18 cellular contexts compared by ENCODE assay signal in the genomic region with DNA sequence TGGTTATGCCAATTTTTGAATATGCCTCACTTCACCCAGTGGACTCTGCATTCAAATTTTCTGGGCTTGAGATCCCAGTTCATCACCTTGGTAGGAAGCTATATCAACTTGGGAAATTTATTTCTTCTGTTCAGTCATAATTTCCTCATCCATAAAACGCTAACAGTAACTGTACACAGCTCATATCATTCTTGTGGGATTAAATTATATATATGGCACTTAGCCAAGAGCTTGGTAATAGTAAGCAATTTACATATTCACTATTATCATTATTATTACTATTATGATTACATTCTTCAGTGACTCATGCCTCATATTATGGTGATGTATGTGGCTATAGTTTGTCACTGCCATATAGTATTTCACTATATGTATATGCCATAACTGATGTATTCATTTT.
DNase-seq lines count a peak whose midpoint lies in the region; FAIRE-seq and TF ChIP-seq lines count a peak whose summit lies in the region.
"Had no signal": no experiment of that assay in that cellular context is flagged by ENCODE, and none has a peak within 500 bp of the region (broad histone marks: within the 10 kb centered on the region; RNA-seq: fewer than 3 reads in every experiment).

No MANE protein-coding gene starts in this region.

- H3K9me3 ChIP-seq in A673 (ENCODE audit: low read depth, low read length, poor library complexity, severe bottlenecking) = no peaks in the 10 kb centered on the region
- H3K9me3 ChIP-seq: A549, Caco-2, HAP-1 had no signal

- H3K36me3 ChIP-seq in bronchial epithelial cell (ENCODE audit: control insufficient read depth, insufficient read depth, low read length) = no peaks in the 10 kb centered on the region
- H3K36me3 ChIP-seq in A673 (ENCODE audit: insufficient read depth, low read length, poor library complexity, severe bottlenecking) = no peaks in the 10 kb centered on the region
- H3K36me3 ChIP-seq: HAP-1 had no signal

- CTCF ChIA-PET in A673 (lab: Charles Lee) = no interaction called here

- DNase-seq in NCI-H69 (lab: John Stamatoyannopoulos, UW) = peak; percentile 11
- peak; percentile 77 for DNase-seq in bronchial epithelial cell (ENCODE audit: low read depth)
- DNase-seq in fibroblast of mammary gland (ENCODE audit: low read depth) = peak; percentile 6
- DNase-seq in C1 segment of cervical spinal cord (lab: John Stamatoyannopoulos, UW) = no peak
- no peak for DNase-seq in A673 (ENCODE audit: low spot score)
- no peak for DNase-seq in HuH-7.5 (ENCODE audit: low spot score)
- DNase-seq: 8988T; Caco-2; CD4-positive, CD25-positive, alpha-beta regulatory T cell; CD8-positive, alpha-beta T cell; DMS153; DND-41; GOT3 had no signal

- TF ChIP-seq CTCF in bronchial epithelial cell (IDR thresholded peaks at IDR 0.05; ENCODE audit: insufficient read depth, low read length, severe bottlenecking) (no peak), fibroblast of mammary gland (conservative IDR thresholded peaks at IDR 0.05; ENCODE audit: control insufficient read depth, insufficient read depth, low read depth, low read length) (no peak), A673 (conservative IDR thresholded peaks at IDR 0.05; ENCODE audit: low read depth, low read length) (no peak)

- H3K4me3 ChIP-seq in bronchial epithelial cell (ENCODE audit: low read depth, low read length) (no peak overlapping the region), fibroblast of mammary gland (ENCODE audit: control insufficient read depth, low read depth, low read length) (no peak overlapping the region), A673 (ENCODE audit: low read depth, low read length, poor library complexity, severe bottlenecking) (no peak overlapping the region)
- H3K4me3 ChIP-seq: A549, HAP-1 had no signal

- no peak for FAIRE-seq in bronchial epithelial cell (lab: Jason Lieb, UNC)
- FAIRE-seq: A549, GM12892, H54 had no signal

- BruUV-seq in A673 (replicated peaks; lab: Mats Ljungman, UMichigan) = no TSS peak

- no peak overlapping the region for H3K27ac ChIP-seq in A673 (ENCODE audit: low read depth, low read length, poor library complexity, severe bottlenecking)
- H3K27ac ChIP-seq: A549, C4-2B had no signal

- intact Hi-C loops in A673 (cut with micrococcal nuclease; ENCODE audit: unreplicated experiment) = no loop called here

- H3K4me1 ChIP-seq in A673 (ENCODE audit: insufficient read depth, low read length, poor library complexity, severe bottlenecking) = no peaks in the 10 kb centered on the region
- H3K4me1 ChIP-seq: A549, HAP-1 had no signal

- POLR2A ChIA-PET in A673 (lab: Charles Lee; ENCODE audit: low non-redundant PET) = no interaction called here

- H3K27me3 ChIP-seq in bronchial epithelial cell (ENCODE audit: control insufficient read depth, insufficient read depth, low read length) (no peaks in the 10 kb centered on the region), A673 (replicated peaks; ENCODE audit: insufficient read depth, low read depth, low read length, poor library complexity) (no peaks in the 10 kb centered on the region)

Comparison
In these comparisons a context has a peak if more than half of its experiments do, and no peak if none do; other contexts are left out.
1. DNase-seq: peak in NCI-H69 (single experiment), bronchial epithelial cell (single experiment) and fibroblast of mammary gland (single experiment); none in C1 segment of cervical spinal cord (0 of 14), A673 (single experiment) and HuH-7.5 (single experiment).